32 cellular contexts compared by ENCODE assay signal in the genomic region with DNA sequence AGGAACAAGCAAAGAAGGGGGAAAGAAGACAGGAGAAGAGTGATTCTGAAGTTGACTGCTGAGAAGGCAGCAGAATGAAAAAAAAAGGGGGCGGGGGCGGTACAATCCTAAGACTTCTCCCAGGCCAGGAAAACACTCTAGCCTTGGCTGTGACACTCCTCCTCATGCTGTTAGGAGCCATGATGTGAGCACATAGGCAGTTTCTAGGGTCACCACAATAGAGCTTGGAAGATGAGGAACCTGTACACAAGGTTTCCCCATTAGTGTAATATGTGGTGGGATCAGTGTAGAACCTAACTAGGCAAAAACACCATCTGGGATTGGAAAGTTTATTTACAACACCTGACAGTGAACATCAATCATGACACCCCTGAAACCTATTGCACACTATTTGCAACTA.
DNase-seq lines count a peak whose midpoint lies in the region; ATAC-seq and TF ChIP-seq lines count a peak whose summit lies in the region.
"Had no signal": no experiment of that assay in that cellular context is flagged by ENCODE, and none has a peak within 500 bp of the region (broad histone marks: within the 10 kb centered on the region; RNA-seq: fewer than 3 reads in every experiment).

No MANE protein-coding gene starts in this region.

- no peak for TF ChIP-seq CTCF in CD8-positive, alpha-beta T cell (IDR thresholded peaks at IDR 0.05)
- no peak for TF ChIP-seq CTCF in mesothelial cell of epicardium (IDR thresholded peaks at IDR 0.05; ENCODE audit: unreplicated experiment)
- no peak for TF ChIP-seq CTCF in upper lobe of right lung (IDR thresholded peaks at IDR 0.05)

- H3K4me3 Mint-ChIP-seq in CD8-positive, alpha-beta T cell: no peak overlapping the region
- peak overlapping the region; percentile 13 for H3K4me3 Mint-ChIP-seq in T-helper 17 cell
- no peak overlapping the region for H3K4me3 Mint-ChIP-seq in mesothelial cell of epicardium
- H3K4me3 Mint-ChIP-seq: HFFc6; T-helper 1 cell treated with Interleukin-12 subunit alpha and Interleukin-12 subunit beta and Interleukin-4 antibody, amounts not matched to agents 30 μg/mL and 1 μg/mL, for 36 hours; type B pancreatic cell had no signal

- peaks cover 74% of the 10 kb centered on the region for H3K4me1 ChIP-seq in BLaER1
- peaks cover 83% of the 10 kb centered on the region for H3K4me1 ChIP-seq in CD8-positive, alpha-beta T cell (ENCODE audit: insufficient read depth, low read length)
- peaks cover 40% of the 10 kb centered on the region for H3K4me1 ChIP-seq in upper lobe of right lung
- H3K4me1 ChIP-seq: prostate gland had no signal

- peaks cover 19% of the 10 kb centered on the region; the same call in 1 of the 2 replicates for H4K20me1 ChIP-seq in BLaER1

- no peak for DNase-seq in CD8-positive, alpha-beta T cell
- DNase-seq in T-helper 17 cell (no peak), mesothelial cell of epicardium (ENCODE audit: low spot score in 2 of 2, unreplicated experiment in 2 of 2) (no peak), upper lobe of right lung (no peak), NCI-H524 treated with DMSO at 0.1 percent for 48 hours (lab: John Stamatoyannopoulos, UW) (no peak), NCI-H2107 (lab: John Stamatoyannopoulos, UW) (no peak)
- DNase-seq: activated CD4-positive, CD25-positive, alpha-beta regulatory T cell treated with anti-CD3 and anti-CD28 coated beads, Interleukin-2, amount 50 U/mL, for 72 hours; activated CD8-positive, alpha-beta memory T cell treated with anti-CD3 and anti-CD28 coated beads for 24 hours; activated effector memory CD4-positive, alpha-beta T cell treated with anti-CD3 and anti-CD28 coated beads, Interleukin-2, amount 50 U/mL, for 16 hours; activated T-cell treated with anti-CD3 and anti-CD28 coated beads for 4 hours; C1 segment of cervical spinal cord; caudate nucleus; DMS79 treated with DMSO at 0.1 percent for 48 hours; GM23248; HFFc6; mesenchymal stem cell; NCI-H1048; NCI-H187; NCI-H2171 treated with DMSO at 0.1 percent for 48 hours; NCI-H526; PC-3; stimulated activated CD8-positive, alpha-beta memory T cell treated with anti-CD3 and anti-CD28 coated beads, Interleukin-4, amount 100 ng/mL, for 48 hours had no signal

- no peak overlapping the region for H3K4me3 ChIP-seq in BLaER1
- H3K4me3 ChIP-seq in CD8-positive, alpha-beta T cell (ENCODE audit: low read depth, low read length): no peak overlapping the region
- no peak overlapping the region for H3K4me3 ChIP-seq in upper lobe of right lung
- H3K4me3 ChIP-seq: coronary artery, GM23248, prostate gland had no signal

- no peaks in the 10 kb centered on the region for H3K27me3 ChIP-seq in BLaER1
- no peaks in the 10 kb centered on the region for H3K27me3 ChIP-seq in CD8-positive, alpha-beta T cell (ENCODE audit: insufficient read depth, low read length)
- no peaks in the 10 kb centered on the region for H3K27me3 ChIP-seq in upper lobe of right lung
- H3K27me3 ChIP-seq: neutrophil had no signal

- H3K9ac ChIP-seq in BLaER1: no peak overlapping the region
- H3K9ac ChIP-seq: GM23248 had no signal

- intact Hi-C loops in CD8-positive, alpha-beta T cell (cut with DNase I, micrococcal nuclease): no loop called here
- intact Hi-C loops in upper lobe of right lung (cut with DNase I): no loop called here

- H3K36me3 ChIP-seq in BLaER1: peaks cover 24% of the 10 kb centered on the region
- no peaks in the 10 kb centered on the region for H3K36me3 ChIP-seq in CD8-positive, alpha-beta T cell (ENCODE audit: insufficient read depth, low read length)
- no peaks in the 10 kb centered on the region for H3K36me3 ChIP-seq in upper lobe of right lung
- H3K36me3 ChIP-seq: neutrophil, prostate gland had no signal

- H3K9me3 Mint-ChIP-seq in CD8-positive, alpha-beta T cell: peaks cover 14% of the 10 kb centered on the region
- peaks cover 19% of the 10 kb centered on the region for H3K9me3 Mint-ChIP-seq in mesothelial cell of epicardium
- H3K9me3 Mint-ChIP-seq: HFFc6 had no signal

- peaks cover 11% of the 10 kb centered on the region for H3K36me3 Mint-ChIP-seq in CD8-positive, alpha-beta T cell
- H3K36me3 Mint-ChIP-seq in T-helper 17 cell (ENCODE audit: low read depth) (peaks cover 2% of the 10 kb centered on the region), mesothelial cell of epicardium (peaks cover 17% of the 10 kb centered on the region)

- H3K9me3 ChIP-seq in BLaER1: peaks cover 23% of the 10 kb centered on the region
- no peaks in the 10 kb centered on the region for H3K9me3 ChIP-seq in CD8-positive, alpha-beta T cell (ENCODE audit: low read length)
- no peaks in the 10 kb centered on the region for H3K9me3 ChIP-seq in T-helper 17 cell (ENCODE audit: control insufficient read depth, low read length, poor library complexity, severe bottlenecking)
- no peaks in the 10 kb centered on the region for H3K9me3 ChIP-seq in upper lobe of right lung
- H3K9me3 ChIP-seq: neutrophil, prostate gland had no signal

- CTCF ChIA-PET in CD8-positive, alpha-beta T cell (lab: Charles Lee): no interaction called here

- H3K4me1 Mint-ChIP-seq in CD8-positive, alpha-beta T cell (ENCODE audit: low read depth): peaks cover 90% of the 10 kb centered on the region
- H3K4me1 Mint-ChIP-seq in T-helper 17 cell (peaks cover 70% of the 10 kb centered on the region), mesothelial cell of epicardium (peaks cover 17% of the 10 kb centered on the region)

- peak overlapping the region; percentile 85 for H3K27ac ChIP-seq in BLaER1
- no peak overlapping the region for H3K27ac ChIP-seq in CD8-positive, alpha-beta T cell (ENCODE audit: low read depth, low read length)
- H3K27ac ChIP-seq in upper lobe of right lung: no peak overlapping the region
- H3K27ac ChIP-seq: coronary artery, GM23248, neutrophil, prostate gland had no signal

- no peaks in the 10 kb centered on the region for H3K27me3 Mint-ChIP-seq in CD8-positive, alpha-beta T cell (ENCODE audit: low read depth)
- H3K27me3 Mint-ChIP-seq in T-helper 17 cell (no peaks in the 10 kb centered on the region), mesothelial cell of epicardium (ENCODE audit: low read depth) (no peaks in the 10 kb centered on the region)
- H3K27me3 Mint-ChIP-seq: type B pancreatic cell had no signal

- H3K4me2 ChIP-seq in BLaER1: peak overlapping the region; percentile 74

- peak overlapping the region; percentile 62 for H3K27ac Mint-ChIP-seq in CD8-positive, alpha-beta T cell
- H3K27ac Mint-ChIP-seq in T-helper 17 cell: peak overlapping the region; percentile 78
- peak overlapping the region; percentile 22 for H3K27ac Mint-ChIP-seq in mesothelial cell of epicardium
- H3K27ac Mint-ChIP-seq: HFFc6; T-helper 1 cell treated with Interleukin-12 subunit alpha and Interleukin-12 subunit beta and Interleukin-4 antibody, amounts not matched to agents 30 μg/mL and 1 μg/mL, for 36 hours; type B pancreatic cell had no signal

- POLR2A ChIA-PET in CD8-positive, alpha-beta T cell (lab: Charles Lee): no interaction called here

- ATAC-seq in CD8-positive, alpha-beta T cell: no peak
- no peak for ATAC-seq in T-helper 17 cell
- no peak for ATAC-seq in upper lobe of right lung
- ATAC-seq in HG02981 (IDR thresholded peaks at IDR 0.05; ENCODE audit: unreplicated experiment): no peak
- ATAC-seq: esophagus mucosa, left lobe of liver, PC-3, sciatic nerve had no signal

Comparison
In these comparisons a context has a peak if more than half of its experiments do, and no peak if none do; other contexts are left out.
1. H3K27ac Mint-ChIP-seq: peak in every context shown above with its lines; median percentile 78 in T-helper 17 cell; 62 in CD8-positive, alpha-beta T cell; 22 in mesothelial cell of epicardium.